ENCODE assay signal across 16 cellular contexts in the genomic region with DNA sequence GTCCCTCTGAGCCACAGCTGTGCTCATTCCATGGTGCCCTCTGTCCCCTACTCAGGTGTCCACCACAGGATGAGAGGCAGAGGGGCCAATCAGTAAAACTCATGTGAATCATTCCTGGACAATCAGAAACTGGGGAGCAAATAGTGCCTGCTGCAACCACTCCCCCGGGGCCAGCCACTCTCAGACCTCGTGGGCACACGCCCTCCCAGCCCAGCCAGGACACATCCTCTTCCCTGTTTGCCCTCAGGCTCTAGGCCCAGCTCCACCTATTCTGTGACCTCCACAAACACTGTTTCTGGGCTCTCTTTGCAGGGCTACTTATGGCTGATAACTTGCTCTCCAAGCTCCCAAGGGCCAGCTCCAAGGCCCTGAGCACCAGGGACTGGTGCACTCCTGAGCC. TPM values are rescaled to one million over a fixed set of nuclear protein-coding genes. Genes with fewer than 3 reads are reported as not detected.
DNase-seq lines count a peak whose midpoint lies in the region; ATAC-seq and TF ChIP-seq lines count a peak whose summit lies in the region.
"Had no signal": no experiment of that assay in that cellular context is flagged by ENCODE, and none has a peak within 500 bp of the region (broad histone marks: within the 10 kb centered on the region; RNA-seq: fewer than 3 reads in every experiment).

No MANE protein-coding gene starts in this region.

- H3K27me3 Mint-ChIP-seq in stimulated activated naive B cell treated with anti-CD40 and anti-IgM and Interleukin-4, amounts not matched to agents 10 μg/mL and 1 μg/mL and 100 μg/mL, for 72 hours = no peaks in the 10 kb centered on the region
- H3K27me3 Mint-ChIP-seq: activated CD4-positive, alpha-beta memory T cell treated with anti-CD3 and anti-CD28 coated beads, Interleukin-2, amount 10 ng/mL, durations not matched to agents 7 days and 5 days had no signal

- H3K27me3 ChIP-seq in PC-3 (ENCODE audit: low read length) = no peaks in the 10 kb centered on the region
- H3K27me3 ChIP-seq in A673 (replicated peaks; ENCODE audit: insufficient read depth, low read depth, low read length, poor library complexity) = no peaks in the 10 kb centered on the region

- H3K4me3 ChIP-seq in PC-3 (ENCODE audit: low read length) (no peak overlapping the region), A673 (ENCODE audit: low read depth, low read length, poor library complexity, severe bottlenecking) (no peak overlapping the region)

- H3K36me3 ChIP-seq in PC-3 (ENCODE audit: low read depth, low read length) (no peaks in the 10 kb centered on the region), A673 (ENCODE audit: insufficient read depth, low read length, poor library complexity, severe bottlenecking) (no peaks in the 10 kb centered on the region)

- H3K27ac Mint-ChIP-seq in stimulated activated naive B cell treated with anti-CD40 and anti-IgM and Interleukin-4, amounts not matched to agents 10 μg/mL and 1 μg/mL and 100 μg/mL, for 72 hours = peak overlapping the region; percentile 5
- H3K27ac Mint-ChIP-seq: activated CD4-positive, alpha-beta memory T cell treated with anti-CD3 and anti-CD28 coated beads, Interleukin-2, amount 10 ng/mL, durations not matched to agents 7 days and 5 days; CD8-positive, alpha-beta T cell had no signal

- H3K4me2 ChIP-seq in PC-3 (ENCODE audit: low read length) = no peak overlapping the region; the same call in 1 of the 2 replicates
- H3K4me2 ChIP-seq: SK-N-SH had no signal

- peaks cover 29% of the 10 kb centered on the region for H3K4me1 ChIP-seq in PC-3 (ENCODE audit: insufficient read depth, low read length)
- peaks cover 20% of the 10 kb centered on the region for H3K4me1 ChIP-seq in A673 (ENCODE audit: insufficient read depth, low read length, poor library complexity, severe bottlenecking)

- H3K4me3 Mint-ChIP-seq in stimulated activated naive B cell treated with anti-CD40 and anti-IgM and Interleukin-4, amounts not matched to agents 10 μg/mL and 1 μg/mL and 100 μg/mL, for 72 hours = no peak overlapping the region
- H3K4me3 Mint-ChIP-seq: activated CD4-positive, alpha-beta memory T cell treated with anti-CD3 and anti-CD28 coated beads, Interleukin-2, amount 10 ng/mL, durations not matched to agents 7 days and 5 days; CD8-positive, alpha-beta T cell; naive thymus-derived CD8-positive, alpha-beta T cell had no signal

- CTCF ChIA-PET in PC-3 (lab: Charles Lee) (interaction anchor here (0.7 kb wide), 1 partner anchor 75 kb away, joined by 5 read pairs; no protein-coding TSS in a partner anchor), A673 (lab: Charles Lee) (no interaction called here)

- BruUV-seq in PC-3 (replicated peaks; lab: Mats Ljungman, UMichigan) (no TSS peak), A673 (replicated peaks; lab: Mats Ljungman, UMichigan) (no TSS peak)

- H3K79me2 ChIP-seq in PC-3 (ENCODE audit: low read length) = no peaks in the 10 kb centered on the region

- DNase-seq in NCI-H146 (lab: John Stamatoyannopoulos, UW) (peak; percentile 28), NCI-H146 treated with DMSO at 0.1 percent for 48 hours (lab: John Stamatoyannopoulos, UW; ENCODE audit: unreplicated experiment) (no peak), PC-3 (peak; percentile 52), kidney tubule cell (ENCODE audit: low spot score) (peak; percentile 22), A673 (ENCODE audit: low spot score) (no peak), middle frontal gyrus (ENCODE audit: extremely low spot score, low spot score) (no peak)
- no peak for DNase-seq in stimulated activated naive B cell treated with anti-CD40 and anti-IgM and Interleukin-4, amounts not matched to agents 10 μg/mL and 1 μg/mL and 100 μg/mL, for 72 hours
- DNase-seq: 8988T; activated CD4-positive, alpha-beta memory T cell treated with anti-CD3 and anti-CD28 coated beads, Interleukin-2, amount 10 ng/mL, durations not matched to agents 7 days and 5 days; CD8-positive, alpha-beta T cell; naive thymus-derived CD8-positive, alpha-beta T cell; SK-N-SH; stimulated activated CD4-positive, alpha-beta T cell treated with anti-CD3 and anti-CD28 coated beads, Interleukin-15, amount 100 ng/mL, for 24 hours had no signal

- ATAC-seq in PC-3 (peak; percentile 51), GM21423 (IDR thresholded peaks at IDR 0.05; ENCODE audit: unreplicated experiment) (no peak)
- no peak for ATAC-seq in stimulated activated naive B cell treated with anti-CD40 and anti-IgM and Interleukin-4, amounts not matched to agents 10 μg/mL and 1 μg/mL and 100 μg/mL, for 72 hours (replicated peaks)
- ATAC-seq: CD8-positive, alpha-beta T cell; naive thymus-derived CD8-positive, alpha-beta T cell had no signal

- intact Hi-C loops in PC-3 (cut with micrococcal nuclease) (no loop called here), A673 (cut with micrococcal nuclease; ENCODE audit: unreplicated experiment) (no loop called here)

- no peaks in the 10 kb centered on the region for H3F3A ChIP-seq in PC-3 (ENCODE audit: low read length, unreplicated experiment)

- no peaks in the 10 kb centered on the region for H3K9me3 Mint-ChIP-seq in stimulated activated naive B cell treated with anti-CD40 and anti-IgM and Interleukin-4, amounts not matched to agents 10 μg/mL and 1 μg/mL and 100 μg/mL, for 72 hours
- H3K9me3 Mint-ChIP-seq: activated CD4-positive, alpha-beta memory T cell treated with anti-CD3 and anti-CD28 coated beads, Interleukin-2, amount 10 ng/mL, durations not matched to agents 7 days and 5 days; CD8-positive, alpha-beta T cell; naive thymus-derived CD8-positive, alpha-beta T cell had no signal

- H3K9me3 ChIP-seq in PC-3 (ENCODE audit: low read length) (no peaks in the 10 kb centered on the region), A673 (ENCODE audit: low read depth, low read length, poor library complexity, severe bottlenecking) (no peaks in the 10 kb centered on the region)
- H3K9me3 ChIP-seq: SK-N-SH had no signal

- H3K9ac ChIP-seq in PC-3 (ENCODE audit: low read length) = no peak overlapping the region
- H3K9ac ChIP-seq: SK-N-SH had no signal

- no peaks in the 10 kb centered on the region for H4K20me1 ChIP-seq in PC-3 (ENCODE audit: low read length)

- TF ChIP-seq CTCF in PC-3 (conservative IDR thresholded peaks at IDR 0.05; ENCODE audit: low read depth, low read length) (no peak), A673 (conservative IDR thresholded peaks at IDR 0.05; ENCODE audit: low read depth, low read length) (no peak)

- H3K36me3 Mint-ChIP-seq in stimulated activated naive B cell treated with anti-CD40 and anti-IgM and Interleukin-4, amounts not matched to agents 10 μg/mL and 1 μg/mL and 100 μg/mL, for 72 hours = no peaks in the 10 kb centered on the region
- H3K36me3 Mint-ChIP-seq: CD8-positive, alpha-beta T cell; naive thymus-derived CD8-positive, alpha-beta T cell had no signal

- H3K9me2 ChIP-seq in PC-3 (replicated peaks; ENCODE audit: low read length) = no peaks in the 10 kb centered on the region
- H3K9me2 ChIP-seq: SK-N-SH had no signal

- H3K4me1 Mint-ChIP-seq in stimulated activated naive B cell treated with anti-CD40 and anti-IgM and Interleukin-4, amounts not matched to agents 10 μg/mL and 1 μg/mL and 100 μg/mL, for 72 hours = peaks cover 10 to 11% of the 10 kb centered on the region in 2 donors

- H2AFZ ChIP-seq in PC-3 (ENCODE audit: low read length) = 0 out of 2 replicates have a peak overlapping the region, but pooled peaks have one; percentile 17

- POLR2A ChIA-PET in PC-3 (lab: Charles Lee; ENCODE audit: unreplicated experiment) (no interaction called here), A673 (lab: Charles Lee; ENCODE audit: low non-redundant PET) (no interaction called here)

- H3K27ac ChIP-seq in PC-3 (ENCODE audit: low read length) = no peak overlapping the region
- H3K27ac ChIP-seq in A673 (ENCODE audit: low read depth, low read length, poor library complexity, severe bottlenecking) = no peak overlapping the region

RNA-seq across cellular contexts. Expression of a gene that starts 14.0 kb away (rescaled TPM):
- total RNA-seq in PC-3 (2014; rRNA removed) (1.6 and 3.6 TPM in 2 replicates), A673 (2021) (0.45 and 1.2 TPM in 2 replicates)

RNA-seq across cellular contexts. Expression of a gene that starts 26.6 kb away (rescaled TPM):
- not detected in 2 replicates for total RNA-seq in PC-3 (2014; rRNA removed)
- not detected in 2 replicates for total RNA-seq in A673 (2021)
- total RNA-seq: activated CD4-positive, alpha-beta memory T cell treated with anti-CD3 and anti-CD28 coated beads, Interleukin-2, amount 10 ng/mL, durations not matched to agents 7 days and 5 days; CD8-positive, alpha-beta T cell; epithelial cell of proximal tubule; HT-29; naive thymus-derived CD8-positive, alpha-beta T cell had no signal

RNA-seq across cellular contexts. Expression of a gene that starts 42.6 kb away (rescaled TPM):
- total RNA-seq in PC-3 (2014; rRNA removed) = 42.2 and 50.8 TPM in 2 replicates
- 66.1 and 68.2 TPM in 2 replicates for total RNA-seq in A673 (2021)

RNA-seq across cellular contexts. Expression of a gene that starts 42.6 kb away (rescaled TPM):
- total RNA-seq in PC-3 (2014; rRNA removed) (304 and 322 TPM in 2 replicates), A673 (2021) (408 and 425 TPM in 2 replicates)

Comparison
In these comparisons a context has a peak if more than half of its experiments do, and no peak if none do; other contexts are left out.
1. DNase-seq: peak in NCI-H146 (single experiment), PC-3 (single experiment) and kidney tubule cell (single experiment); none in NCI-H146 treated with DMSO at 0.1 percent for 48 hours (single experiment), stimulated activated naive B cell treated with anti-CD40 and anti-IgM and Interleukin-4, amounts not matched to agents 10 μg/mL and 1 μg/mL and 100 μg/mL, for 72 hours (single experiment), A673 (single experiment) and middle frontal gyrus (single experiment).